8 cellular contexts compared by ENCODE assay signal in the genomic region with DNA sequence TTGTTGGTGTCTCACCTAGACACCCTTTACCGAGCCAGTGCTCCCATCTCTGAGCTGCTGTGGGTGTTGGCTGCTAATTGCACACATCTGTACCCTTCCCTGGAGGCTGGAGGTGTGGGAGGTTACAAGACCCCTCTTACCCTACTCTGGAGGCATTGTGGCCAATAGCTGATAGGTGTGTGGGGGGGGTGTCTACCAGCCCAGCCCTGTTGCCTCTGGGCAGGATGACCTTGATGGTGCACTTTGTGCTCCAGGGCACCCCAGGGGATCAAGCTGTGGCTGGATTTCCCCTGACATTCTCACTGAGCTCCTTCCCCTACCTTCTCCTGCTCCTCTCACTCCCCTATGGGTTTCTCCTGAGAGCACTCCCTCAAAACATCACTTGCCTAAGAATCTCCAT.
"Had no signal": no experiment of that assay in that cellular context is flagged by ENCODE, and none has a peak within 500 bp of the region (broad histone marks: within the 10 kb centered on the region; RNA-seq: fewer than 3 reads in every experiment).

No MANE protein-coding gene starts in this region.

- H3K4me1 Mint-ChIP-seq: IgD-negative memory B cell had no signal

- DNase-seq: GM23248, GOT3, H7, HCEC 1CT, HFFc6 had no signal

- H3K27ac ChIP-seq: GM23248, HL-60 had no signal

- H3K36me3 Mint-ChIP-seq: IgD-negative memory B cell had no signal

- H3K27ac Mint-ChIP-seq: HFFc6, IgD-negative memory B cell had no signal

- ATAC-seq: HepG2 had no signal

- H3K4me3 Mint-ChIP-seq: HFFc6, IgD-negative memory B cell had no signal

- H3K4me3 ChIP-seq: GM23248 had no signal
